20 cellular contexts compared by ENCODE assay signal in the genomic region with DNA sequence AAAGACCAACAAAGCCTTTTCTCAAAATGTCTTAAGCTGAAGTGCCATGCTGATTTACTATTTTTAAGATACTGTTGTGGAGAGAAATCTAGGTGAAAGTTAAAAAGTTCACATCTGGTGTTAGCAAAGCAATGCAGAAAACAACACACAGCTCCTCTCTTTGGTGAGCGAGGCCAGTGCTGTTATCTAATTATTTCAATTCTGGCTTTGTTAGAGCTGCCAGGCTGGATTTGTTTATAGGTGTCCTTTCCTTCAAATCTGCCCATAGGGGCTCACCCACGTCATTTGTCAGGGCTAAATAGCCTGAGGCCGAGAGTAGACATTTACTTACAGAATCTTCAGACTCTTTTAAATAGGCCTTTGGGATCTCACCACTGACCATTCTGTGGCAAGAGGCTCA.
A peak's percentile ranks its signal among the peaks of the same experiment; 100 is the strongest.
DNase-seq lines count a peak whose midpoint lies in the region; ATAC-seq and TF ChIP-seq lines count a peak whose summit lies in the region.
"Had no signal": no experiment of that assay in that cellular context is flagged by ENCODE, and none has a peak within 500 bp of the region (broad histone marks: within the 10 kb centered on the region; RNA-seq: fewer than 3 reads in every experiment).

No MANE protein-coding gene starts in this region.

- intact Hi-C loops in left ventricle myocardium inferior (cut with micrococcal nuclease): no loop called here

- H3K4ac ChIP-seq in trophoblast cell (ENCODE audit: low read depth, low read length): no peak overlapping the region

- no peak overlapping the region for H3K23ac ChIP-seq in trophoblast cell (ENCODE audit: low read length)

- POLR2A ChIA-PET in naive thymus-derived CD8-positive, alpha-beta T cell (lab: Charles Lee): no interaction called here

- H3K27me3 ChIP-seq in left ventricle myocardium inferior (ENCODE audit: low read depth) (no peaks in the 10 kb centered on the region), trophoblast cell (ENCODE audit: insufficient read depth, low read length) (no peaks in the 10 kb centered on the region)
- H3K27me3 ChIP-seq: MG63, SJSA1 had no signal

- H3K9me3 ChIP-seq in left ventricle myocardium inferior (replicated peaks): no peaks in the 10 kb centered on the region
- H3K9me3 ChIP-seq in trophoblast cell (ENCODE audit: insufficient read depth, low read depth, low read length): no peaks in the 10 kb centered on the region
- H3K9me3 ChIP-seq: HAP-1, MG63, SJSA1 had no signal

- peaks cover 29% of the 10 kb centered on the region for H3K36me3 Mint-ChIP-seq in brain
- peaks cover 0 to 15% (median 2%) of the 10 kb centered on the region in 3 donors for H3K36me3 Mint-ChIP-seq in naive thymus-derived CD8-positive, alpha-beta T cell

- peaks cover 1% of the 10 kb centered on the region for H3K79me1 ChIP-seq in trophoblast cell (ENCODE audit: low read length)

- H3K9me3 Mint-ChIP-seq in brain: peaks cover 0 to 8% (median 2%) of the 10 kb centered on the region in 5 experiments
- peaks cover 0 to 24% (median 3%) of the 10 kb centered on the region in 9 donors for H3K9me3 Mint-ChIP-seq in naive thymus-derived CD8-positive, alpha-beta T cell

- H3K4me1 Mint-ChIP-seq in brain: peaks cover 78% of the 10 kb centered on the region
- no peaks in the 10 kb centered on the region for H3K4me1 Mint-ChIP-seq in naive thymus-derived CD8-positive, alpha-beta T cell

- H3K4me1 ChIP-seq in left ventricle myocardium inferior: peaks cover 69% of the 10 kb centered on the region
- H3K4me1 ChIP-seq in trophoblast cell (ENCODE audit: control insufficient read depth in 1 of 2, insufficient read depth in 2 of 2, low read length in 2 of 2): peaks cover 2 to 3% of the 10 kb centered on the region in 2 experiments
- H3K4me1 ChIP-seq: HAP-1, SJSA1 had no signal

- H2BK5ac ChIP-seq in trophoblast cell (ENCODE audit: low read depth, low read length, poor library complexity): no peak overlapping the region

- no peak for ATAC-seq in naive thymus-derived CD8-positive, alpha-beta T cell
- ATAC-seq in GM19463 (IDR thresholded peaks at IDR 0.05; ENCODE audit: unreplicated experiment) (no peak), HG03565 (IDR thresholded peaks at IDR 0.05; ENCODE audit: unreplicated experiment) (no peak)

- no peak overlapping the region for H4K91ac ChIP-seq in trophoblast cell (ENCODE audit: low read depth, low read length)

- no peaks in the 10 kb centered on the region for H3K36me3 ChIP-seq in left ventricle myocardium inferior
- peaks cover 0 to 2% of the 10 kb centered on the region in 2 experiments for H3K36me3 ChIP-seq in trophoblast cell (ENCODE audit: control insufficient read depth in 1 of 2, insufficient read depth in 2 of 2, low read length in 2 of 2)
- H3K36me3 ChIP-seq: HAP-1, MG63, SJSA1 had no signal

- H3K18ac ChIP-seq in trophoblast cell (ENCODE audit: low read length): no peak overlapping the region

- H3K9ac ChIP-seq in trophoblast cell (ENCODE audit: low read length): no peak overlapping the region
- H3K9ac ChIP-seq: GM23248 had no signal

- DNase-seq in left ventricle myocardium inferior (no peak), trophoblast cell (peak; percentile 30 to 69), AML-193 (lab: John Stamatoyannopoulos, UW) (no peak)
- no peak for DNase-seq in naive thymus-derived CD8-positive, alpha-beta T cell
- DNase-seq: DMS79 treated with DMSO at 0.1 percent for 48 hours, GM23248, Kasumi-1, MG63, NCI-H1048, NCI-H1436 treated with DMSO at 0.1 percent for 48 hours, NCI-H2029, NCI-H2171 treated with DMSO at 0.1 percent for 48 hours, NCI-H526 treated with DMSO at 0.1 percent for 48 hours, PC-9 had no signal

- TF ChIP-seq CTCF in brain (conservative IDR thresholded peaks at IDR 0.05) (no peak), left ventricle myocardium inferior (IDR thresholded peaks at IDR 0.05; ENCODE audit: borderline replicate concordance) (no peak)

- no peak overlapping the region for H2AFZ ChIP-seq in trophoblast cell (ENCODE audit: insufficient read depth, low read length, poor library complexity)
- H2AFZ ChIP-seq: GM23248, PC-9 had no signal

- no peak overlapping the region for H4K12ac ChIP-seq in trophoblast cell (ENCODE audit: low read depth, low read length)

- peak overlapping the region in 4 of 5 experiments; percentile 3 to 80 (median 60) for H3K27ac Mint-ChIP-seq in brain
- H3K27ac Mint-ChIP-seq in naive thymus-derived CD8-positive, alpha-beta T cell: no peak overlapping the region

- WGBS in trophoblast cell (ENCODE audit: extremely low coverage, insufficient coverage, insufficient read length): no CpG with 5 or more reads among the region's 3 CpGs

- no peak overlapping the region for H2BK120ac ChIP-seq in trophoblast cell (ENCODE audit: insufficient read depth, low read length, poor library complexity)

- no peak overlapping the region for H3K4me3 Mint-ChIP-seq in brain
- no peak overlapping the region for H3K4me3 Mint-ChIP-seq in naive thymus-derived CD8-positive, alpha-beta T cell

- H4K8ac ChIP-seq in trophoblast cell (ENCODE audit: low read depth, low read length): no peak overlapping the region

- H2AK5ac ChIP-seq in trophoblast cell (ENCODE audit: low read length): no peak overlapping the region

- H3K27me3 Mint-ChIP-seq in brain: peaks cover 8% of the 10 kb centered on the region
- peaks cover 10 to 36% (median 15%) of the 10 kb centered on the region in 5 donors for H3K27me3 Mint-ChIP-seq in naive thymus-derived CD8-positive, alpha-beta T cell

- H3K4me3 ChIP-seq in left ventricle myocardium inferior: no peak overlapping the region
- H3K4me3 ChIP-seq in trophoblast cell (ENCODE audit: low read depth, low read length): no peak overlapping the region
- H3K4me3 ChIP-seq: GM23248, HAP-1, MG63, PC-9, SJSA1 had no signal

- H3K14ac ChIP-seq in trophoblast cell (ENCODE audit: low read length): no peak overlapping the region

- H3K4me2 ChIP-seq in trophoblast cell (ENCODE audit: low read length): no peak overlapping the region
- H3K4me2 ChIP-seq: PC-9 had no signal

- peaks cover 1% of the 10 kb centered on the region for H3K79me2 ChIP-seq in trophoblast cell (ENCODE audit: control insufficient read depth, insufficient read depth, low read length, poor library complexity)

- H3K27ac ChIP-seq in left ventricle myocardium inferior (replicated peaks) (peak overlapping the region; percentile 31), trophoblast cell (ENCODE audit: low read depth, low read length) (no peak overlapping the region)
- H3K27ac ChIP-seq: GM23248, PC-9, RWPE1, SJSA1 had no signal

- no peak overlapping the region for H2BK12ac ChIP-seq in trophoblast cell (ENCODE audit: low read length)

Comparison
In these comparisons a context has a peak if more than half of its experiments do, and no peak if none do; other contexts are left out.
1. H3K27ac Mint-ChIP-seq: peak in brain (4 of 5); none in naive thymus-derived CD8-positive, alpha-beta T cell (0 of 10).
2. DNase-seq: peak in trophoblast cell (2 of 2); none in left ventricle myocardium inferior (single experiment), naive thymus-derived CD8-positive, alpha-beta T cell (0 of 10) and AML-193 (0 of 2).